In the genomic region with DNA sequence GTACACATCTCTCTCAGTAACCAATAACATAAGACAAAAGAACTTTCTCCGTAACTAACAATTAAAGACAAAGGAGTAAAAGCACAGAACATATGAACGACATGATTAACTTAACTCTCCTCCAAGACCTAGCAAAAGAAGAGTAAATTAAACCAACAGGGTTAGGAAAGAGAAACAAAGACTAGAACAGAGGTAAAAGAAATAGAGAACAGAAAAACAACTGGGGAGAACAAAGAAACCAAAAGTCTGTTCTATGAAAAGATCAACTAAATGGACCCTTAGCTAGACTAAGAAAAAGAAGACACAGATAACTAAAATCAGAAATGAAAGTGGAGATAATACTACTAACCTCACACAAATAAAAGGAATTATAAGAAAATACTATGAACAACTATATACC, we compare ENCODE assay signal across 8 cellular contexts.
DNase-seq lines count a peak whose midpoint lies in the region; ATAC-seq and TF ChIP-seq lines count a peak whose summit lies in the region.
"Not testable (repeated sequence)": the region's sequence is repeated elsewhere in the genome, so short reads cannot be mapped to it uniquely, and the experiment has no call there.

No MANE protein-coding gene starts in this region.

- H3K27ac Mint-ChIP-seq in activated T-helper 17 cell treated with anti-CD3 and anti-CD28 coated beads, Interleukin-2, amount 50 U/mL, for 72 hours, result peak overlapping the region; percentile 2
- peak overlapping the region; percentile 37 for H3K27ac Mint-ChIP-seq in progenitor cell of endocrine pancreas

- peak; percentile 22 for DNase-seq in GM12865 (ENCODE audit: low read depth)
- not testable (repeated sequence) for DNase-seq in progenitor cell of endocrine pancreas (ENCODE audit: low spot score, unreplicated experiment)

- not testable (repeated sequence) for H3K9me3 Mint-ChIP-seq in activated T-helper 17 cell treated with anti-CD3 and anti-CD28 coated beads, Interleukin-2, amount 50 U/mL, for 72 hours; progenitor cell of endocrine pancreas (ENCODE audit: low read depth)

- not testable (repeated sequence) for H3K4me3 ChIP-seq in GM12865 (ENCODE audit: low read depth, low read length)

- H3K4me3 Mint-ChIP-seq in activated T-helper 17 cell treated with anti-CD3 and anti-CD28 coated beads, Interleukin-2, amount 50 U/mL, for 72 hours; progenitor cell of endocrine pancreas (ENCODE audit: low read depth): not testable (repeated sequence)

- not testable (repeated sequence) for TF ChIP-seq CTCF in GM12865 (IDR thresholded peaks at IDR 0.05; ENCODE audit: insufficient read depth, low read depth, low read length, missing control alignments); progenitor cell of endocrine pancreas (IDR thresholded peaks at IDR 0.05; ENCODE audit: unreplicated experiment)

- H3K27me3 Mint-ChIP-seq in activated T-helper 17 cell treated with anti-CD3 and anti-CD28 coated beads, Interleukin-2, amount 50 U/mL, for 72 hours; progenitor cell of endocrine pancreas: not testable (repeated sequence)

- not testable (repeated sequence) for H3K4me1 Mint-ChIP-seq in activated T-helper 17 cell treated with anti-CD3 and anti-CD28 coated beads, Interleukin-2, amount 50 U/mL, for 72 hours; progenitor cell of endocrine pancreas (ENCODE audit: low read depth)

- ATAC-seq in GM18870 (IDR thresholded peaks at IDR 0.05; ENCODE audit: unreplicated experiment) (peak; percentile 78), GM19468 (IDR thresholded peaks at IDR 0.05; ENCODE audit: extremely low read depth, unreplicated experiment) (peak; percentile 65), GM21529 (IDR thresholded peaks at IDR 0.05; ENCODE audit: unreplicated experiment) (peak; percentile 64), HG02870 (IDR thresholded peaks at IDR 0.05; ENCODE audit: unreplicated experiment) (peak; percentile 82), HG03520 (IDR thresholded peaks at IDR 0.05; ENCODE audit: unreplicated experiment) (peak; percentile 65)
- not testable (repeated sequence) for ATAC-seq in activated T-helper 17 cell treated with anti-CD3 and anti-CD28 coated beads, Interleukin-2, amount 50 U/mL, for 72 hours (replicated peaks)

- H3K36me3 Mint-ChIP-seq in activated T-helper 17 cell treated with anti-CD3 and anti-CD28 coated beads, Interleukin-2, amount 50 U/mL, for 72 hours (ENCODE audit: low read depth); progenitor cell of endocrine pancreas (ENCODE audit: insufficient read depth): not testable (repeated sequence)
